8 cellular contexts compared by ENCODE assay signal in genomic region chrX:154436597-154437397, GRCh38. TPM values are rescaled to one million over a fixed set of nuclear protein-coding genes. Genes with fewer than 3 reads are reported as not detected.
A peak's percentile ranks its signal among the peaks of the same experiment; 100 is the strongest.
DNase-seq lines count a peak whose midpoint lies in the region; ATAC-seq and TF ChIP-seq lines count a peak whose summit lies in the region.

TSS of gene GDI1 (plus strand) at chrX:154437154. CDS start at chrX:154437255, 101 bp downstream.

- H3K4me3 ChIP-seq in dorsolateral prefrontal cortex: peak within 1 kb of the TSS; percentile 39 to 84 (median 73)
- peak within 1 kb of the TSS; percentile 32 for H3K4me3 ChIP-seq in lower leg skin (ENCODE audit: low read depth, poor library complexity, severe bottlenecking)

- WGBS in lower leg skin, 2 donors: 62% methylated on average over 32 of the region's 118 CpGs; no CpG with 5 or more reads in 1 of the 2 donors

- TF ChIP-seq CTCF in dorsolateral prefrontal cortex (IDR thresholded peaks at IDR 0.05 in 54 of 56, conservative IDR thresholded peaks at IDR 0.05 in 2 of 56; ENCODE audit: low read depth in 1 of 56, partially characterized antibody in 56 of 56) (no peak), lower leg skin (IDR thresholded peaks at IDR 0.05) (no peak)

- H3K27me3 ChIP-seq in dorsolateral prefrontal cortex: peaks cover 0 to 70% (median 6%) of the 10 kb centered on the region in 45 donors

- intact Hi-C loops in dorsolateral prefrontal cortex (cut with DNase I) (loop anchor here (2.0 to 5.0 kb wide), 4 partner anchors 39 to 52 kb away; partner anchors contain the start of genes LAGE3 (in 1 of the 2), RPL10 (in 1 of the 2) and UBL4A (in 1 of the 2)), lower leg skin (cut with DNase I; ENCODE audit: low total_unique reads) (no loop called here)

- TF ChIP-seq POLR2A in lower leg skin (IDR thresholded peaks at IDR 0.05): no peak

- in situ Hi-C loops in ACHN (cut with HindIII; ENCODE audit: low pct_ligation_motif_present, low pct_unique_long_range_greater_than_20kb, low sequenced_read_pairs): no loop called here

- DNase-seq in ACHN (peak; percentile 31), NCI-H146 (lab: John Stamatoyannopoulos, UW) (peak; percentile 65), dorsolateral prefrontal cortex (peak in 2 of 10 donors; percentile 63 to 65), lower leg skin (ENCODE audit: low spot score in 2 of 2) (no peak)
- peak; percentile 58 for DNase-seq in activated CD4-positive, alpha-beta T cell treated with anti-CD3 and anti-CD28 coated beads for 48 hours
- DNase-seq in stimulated activated CD8-positive, alpha-beta memory T cell treated with anti-CD3 and anti-CD28 coated beads, Interleukin-2, amount 100 ng/mL, for 48 hours (ENCODE audit: low read depth in 2 of 2): peak; percentile 28 to 33

- ATAC-seq in GM19025 (IDR thresholded peaks at IDR 0.05; ENCODE audit: low read depth, unreplicated experiment) (peak; percentile 48), HG02840 (IDR thresholded peaks at IDR 0.05; ENCODE audit: low FRiP score, unreplicated experiment) (no peak)

- H3K27ac ChIP-seq in dorsolateral prefrontal cortex: peak within 1 kb of the TSS; percentile 66 to 97 (median 91)

RNA-seq across cellular contexts. Expression of gene GDI1, which starts in this region (rescaled TPM):
- total RNA-seq in dorsolateral prefrontal cortex: 100 to 1,000 TPM; 314 to 772 (median 582) TPM
- total RNA-seq in lower leg skin: 10 to 100 TPM; 50.5 to 83.5 (median 61.5) TPM

Comparison
In these comparisons a context has a peak if more than half of its experiments do, and no peak if none do; other contexts are left out.
1. DNase-seq: peak in ACHN (single experiment), NCI-H146 (single experiment), activated CD4-positive, alpha-beta T cell treated with anti-CD3 and anti-CD28 coated beads for 48 hours (single experiment) and stimulated activated CD8-positive, alpha-beta memory T cell treated with anti-CD3 and anti-CD28 coated beads, Interleukin-2, amount 100 ng/mL, for 48 hours (2 of 2); none in lower leg skin (0 of 2).